In the genomic region with DNA sequence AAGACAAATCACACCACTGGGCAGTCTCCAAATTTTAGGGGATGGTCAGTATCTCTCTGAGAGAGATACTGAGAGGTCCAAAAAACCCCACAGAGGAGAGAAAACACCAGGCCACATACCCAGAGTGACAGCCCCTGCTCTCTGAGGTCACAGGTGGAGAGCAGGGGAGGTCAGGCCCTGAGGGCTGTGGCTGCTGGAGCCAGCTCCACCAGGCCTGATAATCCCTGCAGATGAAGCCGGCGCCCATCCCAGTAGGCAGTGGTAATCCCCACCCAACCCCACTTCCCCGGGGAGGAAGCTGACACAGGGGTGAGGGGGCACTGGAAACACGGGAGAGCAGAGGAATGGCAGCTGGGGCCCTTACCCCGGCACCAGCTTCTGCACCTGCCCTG, we compare ENCODE assay signal across 3 cellular contexts.
TF ChIP-seq lines count a peak whose summit lies in the region.

No MANE protein-coding gene starts in this region.

TF ChIP-seq in A549, 52 proteins besides CTCF, POLR2A, EP300 and RAD21 (continued from another document):
- TF ChIP-seq MAX (IDR thresholded peaks at IDR 0.05) (no peak), FOSB (CRISPR knock-in tag; IDR thresholded peaks at IDR 0.05) (no peak)

TF ChIP-seq in HEK293, 187 proteins besides CTCF, POLR2A, EP300 and RAD21 (continued from another document):
- TF ChIP-seq, protein P1, sequence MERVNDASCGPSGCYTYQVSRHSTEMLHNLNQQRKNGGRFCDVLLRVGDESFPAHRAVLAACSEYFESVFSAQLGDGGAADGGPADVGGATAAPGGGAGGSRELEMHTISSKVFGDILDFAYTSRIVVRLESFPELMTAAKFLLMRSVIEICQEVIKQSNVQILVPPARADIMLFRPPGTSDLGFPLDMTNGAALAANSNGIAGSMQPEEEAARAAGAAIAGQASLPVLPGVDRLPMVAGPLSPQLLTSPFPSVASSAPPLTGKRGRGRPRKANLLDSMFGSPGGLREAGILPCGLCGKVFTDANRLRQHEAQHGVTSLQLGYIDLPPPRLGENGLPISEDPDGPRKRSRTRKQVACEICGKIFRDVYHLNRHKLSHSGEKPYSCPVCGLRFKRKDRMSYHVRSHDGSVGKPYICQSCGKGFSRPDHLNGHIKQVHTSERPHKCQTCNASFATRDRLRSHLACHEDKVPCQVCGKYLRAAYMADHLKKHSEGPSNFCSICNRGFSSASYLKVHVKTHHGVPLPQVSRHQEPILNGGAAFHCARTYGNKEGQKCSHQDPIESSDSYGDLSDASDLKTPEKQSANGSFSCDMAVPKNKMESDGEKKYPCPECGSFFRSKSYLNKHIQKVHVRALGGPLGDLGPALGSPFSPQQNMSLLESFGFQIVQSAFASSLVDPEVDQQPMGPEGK (tag by site-specific recombination; IDR thresholded peaks at IDR 0.05): no peak
- no peak for TF ChIP-seq ZSCAN16 (tag by site-specific recombination; IDR thresholded peaks at IDR 0.05)
- TF ChIP-seq, protein P2, sequence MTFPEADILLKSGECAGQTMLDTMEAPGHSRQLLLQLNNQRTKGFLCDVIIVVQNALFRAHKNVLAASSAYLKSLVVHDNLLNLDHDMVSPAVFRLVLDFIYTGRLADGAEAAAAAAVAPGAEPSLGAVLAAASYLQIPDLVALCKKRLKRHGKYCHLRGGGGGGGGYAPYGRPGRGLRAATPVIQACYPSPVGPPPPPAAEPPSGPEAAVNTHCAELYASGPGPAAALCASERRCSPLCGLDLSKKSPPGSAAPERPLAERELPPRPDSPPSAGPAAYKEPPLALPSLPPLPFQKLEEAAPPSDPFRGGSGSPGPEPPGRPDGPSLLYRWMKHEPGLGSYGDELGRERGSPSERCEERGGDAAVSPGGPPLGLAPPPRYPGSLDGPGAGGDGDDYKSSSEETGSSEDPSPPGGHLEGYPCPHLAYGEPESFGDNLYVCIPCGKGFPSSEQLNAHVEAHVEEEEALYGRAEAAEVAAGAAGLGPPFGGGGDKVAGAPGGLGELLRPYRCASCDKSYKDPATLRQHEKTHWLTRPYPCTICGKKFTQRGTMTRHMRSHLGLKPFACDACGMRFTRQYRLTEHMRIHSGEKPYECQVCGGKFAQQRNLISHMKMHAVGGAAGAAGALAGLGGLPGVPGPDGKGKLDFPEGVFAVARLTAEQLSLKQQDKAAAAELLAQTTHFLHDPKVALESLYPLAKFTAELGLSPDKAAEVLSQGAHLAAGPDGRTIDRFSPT (tag by site-specific recombination; IDR thresholded peaks at IDR 0.05): no peak
- no peak for TF ChIP-seq SETDB1 (IDR thresholded peaks at IDR 0.05; ENCODE audit: insufficient read length, low read length)
- TF ChIP-seq, protein P3, sequence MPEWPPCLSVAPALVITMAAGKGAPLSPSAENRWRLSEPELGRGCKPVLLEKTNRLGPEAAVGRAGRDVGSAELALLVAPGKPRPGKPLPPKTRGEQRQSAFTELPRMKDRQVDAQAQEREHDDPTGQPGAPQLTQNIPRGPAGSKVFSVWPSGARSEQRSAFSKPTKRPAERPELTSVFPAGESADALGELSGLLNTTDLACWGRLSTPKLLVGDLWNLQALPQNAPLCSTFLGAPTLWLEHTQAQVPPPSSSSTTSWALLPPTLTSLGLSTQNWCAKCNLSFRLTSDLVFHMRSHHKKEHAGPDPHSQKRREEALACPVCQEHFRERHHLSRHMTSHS (tag by site-specific recombination; IDR thresholded peaks at IDR 0.05): no peak
- no peak for TF ChIP-seq ZNF473 (tag by site-specific recombination; IDR thresholded peaks at IDR 0.05)
- no peak for TF ChIP-seq MZF1 (tag by site-specific recombination; IDR thresholded peaks at IDR 0.05; ENCODE audit: borderline replicate concordance)
- no peak for TF ChIP-seq ZNF561 (tag by site-specific recombination; IDR thresholded peaks at IDR 0.05; ENCODE audit: borderline replicate concordance)
- no peak for TF ChIP-seq ZNF792 (tag by site-specific recombination; IDR thresholded peaks at IDR 0.05)

TF ChIP-seq in WTC11, 78 proteins besides CTCF, POLR2A, EP300 and RAD21 (continued from another document):
- TF ChIP-seq, protein P4, sequence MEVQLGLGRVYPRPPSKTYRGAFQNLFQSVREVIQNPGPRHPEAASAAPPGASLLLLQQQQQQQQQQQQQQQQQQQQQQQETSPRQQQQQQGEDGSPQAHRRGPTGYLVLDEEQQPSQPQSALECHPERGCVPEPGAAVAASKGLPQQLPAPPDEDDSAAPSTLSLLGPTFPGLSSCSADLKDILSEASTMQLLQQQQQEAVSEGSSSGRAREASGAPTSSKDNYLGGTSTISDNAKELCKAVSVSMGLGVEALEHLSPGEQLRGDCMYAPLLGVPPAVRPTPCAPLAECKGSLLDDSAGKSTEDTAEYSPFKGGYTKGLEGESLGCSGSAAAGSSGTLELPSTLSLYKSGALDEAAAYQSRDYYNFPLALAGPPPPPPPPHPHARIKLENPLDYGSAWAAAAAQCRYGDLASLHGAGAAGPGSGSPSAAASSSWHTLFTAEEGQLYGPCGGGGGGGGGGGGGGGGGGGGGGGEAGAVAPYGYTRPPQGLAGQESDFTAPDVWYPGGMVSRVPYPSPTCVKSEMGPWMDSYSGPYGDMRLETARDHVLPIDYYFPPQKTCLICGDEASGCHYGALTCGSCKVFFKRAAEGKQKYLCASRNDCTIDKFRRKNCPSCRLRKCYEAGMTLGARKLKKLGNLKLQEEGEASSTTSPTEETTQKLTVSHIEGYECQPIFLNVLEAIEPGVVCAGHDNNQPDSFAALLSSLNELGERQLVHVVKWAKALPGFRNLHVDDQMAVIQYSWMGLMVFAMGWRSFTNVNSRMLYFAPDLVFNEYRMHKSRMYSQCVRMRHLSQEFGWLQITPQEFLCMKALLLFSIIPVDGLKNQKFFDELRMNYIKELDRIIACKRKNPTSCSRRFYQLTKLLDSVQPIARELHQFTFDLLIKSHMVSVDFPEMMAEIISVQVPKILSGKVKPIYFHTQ (CRISPR knock-in tag; IDR thresholded peaks at IDR 0.05): no peak
- no peak for TF ChIP-seq TP53 (CRISPR knock-in tag; IDR thresholded peaks at IDR 0.05)
- no peak for TF ChIP-seq GABPB1 (CRISPR knock-in tag; IDR thresholded peaks at IDR 0.05)
- TF ChIP-seq KAT7 (CRISPR knock-in tag; IDR thresholded peaks at IDR 0.05; ENCODE audit: borderline replicate concordance): no peak
- no peak for TF ChIP-seq SOX15 (CRISPR knock-in tag; IDR thresholded peaks at IDR 0.05)
- no peak for TF ChIP-seq IRF2 (CRISPR knock-in tag; IDR thresholded peaks at IDR 0.05; ENCODE audit: borderline replicate concordance, low read depth)
- TF ChIP-seq NR2C2 (CRISPR knock-in tag; IDR thresholded peaks at IDR 0.05): no peak
